8 cellular contexts compared by ENCODE assay signal in the genomic region with DNA sequence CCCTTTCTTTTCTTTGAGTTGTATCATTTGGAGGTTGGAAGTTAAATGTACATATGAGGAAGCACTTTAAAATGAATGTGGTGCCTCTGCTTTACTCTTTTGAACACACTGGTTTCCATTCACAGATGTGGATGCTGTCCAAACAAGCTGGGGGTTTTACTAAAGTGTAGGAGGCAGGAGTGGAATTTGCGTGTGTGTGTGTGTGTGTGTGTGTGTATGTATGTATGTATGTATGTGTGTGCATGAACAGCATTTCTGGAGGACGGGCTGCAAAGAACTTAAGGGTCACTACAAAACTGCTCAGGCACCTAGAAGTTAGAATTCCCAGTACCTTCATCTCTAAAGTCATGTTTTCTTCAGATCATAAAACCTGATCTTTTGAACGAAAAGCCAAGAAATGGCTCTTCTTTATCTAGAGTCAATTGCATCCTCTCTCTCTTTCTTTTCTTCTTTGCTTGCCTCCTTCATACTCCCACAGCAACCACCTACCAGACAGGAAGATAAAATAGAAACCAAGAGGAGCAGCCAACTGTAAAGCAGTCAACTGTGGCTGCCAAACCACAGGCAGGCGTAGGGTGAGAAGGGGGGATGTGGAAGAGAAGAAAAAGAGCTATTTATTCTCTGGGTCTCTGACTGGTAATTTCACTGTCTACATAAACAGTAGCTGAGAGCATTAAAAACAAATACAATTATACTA.
DNase-seq lines count a peak whose midpoint lies in the region; ATAC-seq lines count a peak whose summit lies in the region.

No MANE protein-coding gene starts in this region.

- peak; percentile 95 for ATAC-seq in GM19455 (IDR thresholded peaks at IDR 0.05; ENCODE audit: unreplicated experiment)
- ATAC-seq in HG03442 (IDR thresholded peaks at IDR 0.05; ENCODE audit: unreplicated experiment), result peak; percentile 97
- peak; percentile 85 for ATAC-seq in sciatic nerve

- intact Hi-C loops in sciatic nerve (cut with DNase I), result no loop called here

- peak; percentile 16 for DNase-seq in COLO668 (lab: John Stamatoyannopoulos, UW; ENCODE audit: unreplicated experiment)
- DNase-seq in activated CD4-positive, alpha-beta T cell treated with anti-CD3 and anti-CD28 coated beads, Interleukin-2, amount 50 U/mL, for 48 hours, result peak; percentile 32 to 41
- no peak for DNase-seq in sciatic nerve (ENCODE audit: low spot score)
- DNase-seq in foreskin melanocyte, result no peak
- DNase-seq in NCI-H128 (lab: John Stamatoyannopoulos, UW; ENCODE audit: unreplicated experiment), result no peak
- no peak for DNase-seq in NCI-H82 (lab: John Stamatoyannopoulos, UW)

Comparison
In these comparisons a context has a peak if more than half of its experiments do, and no peak if none do; other contexts are left out.
1. DNase-seq: peak in COLO668 (single experiment) and activated CD4-positive, alpha-beta T cell treated with anti-CD3 and anti-CD28 coated beads, Interleukin-2, amount 50 U/mL, for 48 hours (2 of 2); none in sciatic nerve (single experiment), foreskin melanocyte (single experiment), NCI-H128 (single experiment) and NCI-H82 (single experiment).
2. Peak in every context shown above with its lines, with median percentiles within 50 percentile points of each other: ATAC-seq.